8 cellular contexts compared by ENCODE assay signal in the genomic region with DNA sequence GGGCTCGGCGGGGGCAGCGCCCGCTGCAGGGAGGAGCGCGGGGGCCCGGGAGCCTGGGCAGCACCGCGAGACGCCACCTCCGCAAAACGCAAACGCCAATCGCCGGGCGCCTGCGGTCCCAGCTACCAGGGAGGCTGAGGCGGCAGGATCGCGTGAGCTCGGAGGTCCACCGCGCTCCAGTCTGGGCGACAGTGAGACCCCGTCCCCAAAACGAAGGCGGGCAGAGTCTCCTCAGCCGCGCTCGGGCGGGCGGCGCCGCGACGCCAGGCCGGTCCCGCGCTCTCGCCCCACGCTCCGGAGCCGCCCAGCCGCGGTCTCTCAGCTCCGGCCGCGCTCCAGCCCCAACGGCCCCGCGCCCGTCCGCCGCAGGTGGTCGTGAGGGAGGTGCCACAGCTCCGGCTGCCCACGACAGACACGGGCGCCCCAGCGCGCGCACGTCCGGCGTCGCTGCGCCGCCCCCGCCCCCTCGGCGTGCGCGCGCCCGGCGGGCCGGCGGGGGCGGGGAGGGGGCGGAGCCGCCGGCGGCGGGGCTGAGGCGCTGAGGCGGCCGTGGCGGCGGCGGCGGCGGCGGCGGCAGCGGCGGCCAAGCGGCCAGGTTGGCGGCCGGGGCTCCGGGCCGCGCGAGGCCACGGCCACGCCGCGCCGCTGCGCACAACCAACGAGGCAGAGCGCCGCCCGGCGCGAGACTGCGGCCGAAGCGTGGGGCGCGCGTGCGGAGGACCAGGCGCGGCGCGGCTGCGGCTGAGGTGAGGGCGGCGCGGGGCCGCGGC. TPM values are rescaled to one million over a fixed set of nuclear protein-coding genes. Genes with fewer than 3 reads are reported as not detected.
A peak's percentile ranks its signal among the peaks of the same experiment; 100 is the strongest.
DNase-seq lines count a peak whose midpoint lies in the region; ATAC-seq, FAIRE-seq and TF ChIP-seq lines count a peak whose summit lies in the region.

ADARB1 (plus strand) TSS at position 533 of the 770 bp plus-strand sequence. CDS start 97,077 bp downstream, outside the sequence.

- H3K4me1 ChIP-seq in endothelial cell of umbilical vein (ENCODE audit: control insufficient read depth, extremely low read depth, insufficient read depth, low read length) = peaks cover 16% of the 10 kb centered on the region

- H3K4me3 ChIP-seq in GM12864 (ENCODE audit: low read depth, low read length) (peak within 1 kb of the TSS; percentile 83), endothelial cell of umbilical vein (replicated peaks in 1 of 3; ENCODE audit: insufficient read depth in 1 of 3, low read depth in 1 of 3, low read length in 3 of 3) (peak within 1 kb of the TSS; percentile 68 to 81 (median 73))

- H3K36me3 Mint-ChIP-seq in mesothelial cell of epicardium = no peaks in the 10 kb centered on the region
- peaks cover 15% of the 10 kb centered on the region for H3K36me3 Mint-ChIP-seq in stimulated activated effector memory CD8-positive, alpha-beta T cell treated with anti-CD3 and anti-CD28 coated beads, Interleukin-12 subunit alpha, Interleukin-12 subunit beta, amount 100 ng/mL, for 72 hours

- TF ChIP-seq POLR2A in endothelial cell of umbilical vein (IDR thresholded peaks at IDR 0.05; ENCODE audit: low read depth, low read length) = peak; percentile 79

- no peaks in the 10 kb centered on the region for H3K9me3 ChIP-seq in endothelial cell of umbilical vein (replicated peaks; ENCODE audit: control insufficient read depth, insufficient read depth, low read length)

- TF ChIP-seq CTCF in GM12864 (IDR thresholded peaks at IDR 0.05; ENCODE audit: low read depth, low read length, missing control alignments) (no peak), endothelial cell of umbilical vein (IDR thresholded peaks at IDR 0.05; ENCODE audit: extremely low read depth in 1 of 2, insufficient read depth in 1 of 2, low read depth in 1 of 2, low read length in 2 of 2) (no peak), mesothelial cell of epicardium (IDR thresholded peaks at IDR 0.05; ENCODE audit: unreplicated experiment) (no peak)

- H3K79me2 ChIP-seq in endothelial cell of umbilical vein (ENCODE audit: control insufficient read depth, insufficient read depth, low read length) = peaks cover 32% of the 10 kb centered on the region

- H3K9me1 ChIP-seq in endothelial cell of umbilical vein (replicated peaks; ENCODE audit: control insufficient read depth, extremely low read depth, insufficient read depth, low read length) = no peaks in the 10 kb centered on the region

- peak within 1 kb of the TSS; percentile 75 for H3K27ac ChIP-seq in endothelial cell of umbilical vein (ENCODE audit: insufficient read depth, low read depth, low read length)

- no peak for DNase-seq in GM12864 (ENCODE audit: low read depth)
- DNase-seq in NCI-H69 (lab: John Stamatoyannopoulos, UW) = peak; percentile 97
- DNase-seq in activated T-cell treated with anti-CD3 and anti-CD28 coated beads for 1 hour (ENCODE audit: low read depth) = peak; percentile 58
- DNase-seq in endothelial cell of umbilical vein (ENCODE audit: low read depth, low spot score) = peak; percentile 29
- DNase-seq in mesothelial cell of epicardium (ENCODE audit: low spot score in 2 of 2, unreplicated experiment in 2 of 2) = peak; percentile 48 to 75
- DNase-seq in stimulated activated effector memory CD8-positive, alpha-beta T cell treated with anti-CD3 and anti-CD28 coated beads, Interleukin-12 subunit alpha, Interleukin-12 subunit beta, amount 100 ng/mL, for 72 hours (ENCODE audit: low spot score in 2 of 2) = peak; percentile 63 to 83

- no peaks in the 10 kb centered on the region for H3K9me3 Mint-ChIP-seq in mesothelial cell of epicardium
- no peaks in the 10 kb centered on the region for H3K9me3 Mint-ChIP-seq in stimulated activated effector memory CD8-positive, alpha-beta T cell treated with anti-CD3 and anti-CD28 coated beads, Interleukin-12 subunit alpha, Interleukin-12 subunit beta, amount 100 ng/mL, for 72 hours

- H4K20me1 ChIP-seq in endothelial cell of umbilical vein (replicated peaks; ENCODE audit: control insufficient read depth, extremely low read depth, insufficient read depth, low read length) = no peaks in the 10 kb centered on the region

- H3K36me3 ChIP-seq in endothelial cell of umbilical vein (ENCODE audit: control insufficient read depth in 2 of 2, extremely low read depth in 1 of 2, insufficient read depth in 2 of 2, low read length in 2 of 2) = no peaks in the 10 kb centered on the region

- peak within 1 kb of the TSS; percentile 89 for H3K9ac ChIP-seq in endothelial cell of umbilical vein (replicated peaks; ENCODE audit: extremely low read depth, insufficient read depth, low read length)

- H3K27me3 ChIP-seq in endothelial cell of umbilical vein (ENCODE audit: control insufficient read depth in 2 of 2, insufficient read depth in 2 of 2, low read length in 2 of 2) = no peaks in the 10 kb centered on the region

- BruUV-seq in endothelial cell of umbilical vein (replicated peaks; lab: Mats Ljungman, UMichigan) = no TSS peak

- ATAC-seq in HG02763 (IDR thresholded peaks at IDR 0.05; ENCODE audit: unreplicated experiment) = peak; percentile 71
- peak; percentile 67 for ATAC-seq in stimulated activated effector memory CD8-positive, alpha-beta T cell treated with anti-CD3 and anti-CD28 coated beads, Interleukin-12 subunit alpha, Interleukin-12 subunit beta, amount 100 ng/mL, for 72 hours
- ATAC-seq in HG02623 (IDR thresholded peaks at IDR 0.05; ENCODE audit: unreplicated experiment) = no peak

- intact Hi-C loops in endothelial cell of umbilical vein (cut with micrococcal nuclease) = loop anchor here (2.0 kb wide), 1 partner anchor 115 kb away; no protein-coding TSS in a partner anchor

- no peaks in the 10 kb centered on the region for H3K27me3 Mint-ChIP-seq in mesothelial cell of epicardium (ENCODE audit: low read depth)

- peak within 1 kb of the TSS; percentile 94 for H3K4me3 Mint-ChIP-seq in mesothelial cell of epicardium
- H3K4me3 Mint-ChIP-seq in stimulated activated effector memory CD8-positive, alpha-beta T cell treated with anti-CD3 and anti-CD28 coated beads, Interleukin-12 subunit alpha, Interleukin-12 subunit beta, amount 100 ng/mL, for 72 hours = peak within 1 kb of the TSS; percentile 83

- peak within 1 kb of the TSS; percentile 83 for H3K4me2 ChIP-seq in endothelial cell of umbilical vein (ENCODE audit: insufficient read depth, low read length)

- POLR2A ChIA-PET in endothelial cell of umbilical vein (lab: Charles Lee) = no interaction called here

- dilution Hi-C loops in endothelial cell of umbilical vein (cut with MboI; ENCODE audit: extremely low pct_ligation_motif_present, low sequenced_read_pairs) = no loop called here

- peaks cover 25% of the 10 kb centered on the region for H3K4me1 Mint-ChIP-seq in mesothelial cell of epicardium
- peaks cover 39% of the 10 kb centered on the region for H3K4me1 Mint-ChIP-seq in stimulated activated effector memory CD8-positive, alpha-beta T cell treated with anti-CD3 and anti-CD28 coated beads, Interleukin-12 subunit alpha, Interleukin-12 subunit beta, amount 100 ng/mL, for 72 hours

- CTCF ChIA-PET in endothelial cell of umbilical vein (lab: Charles Lee) = interaction anchor here (1.0 to 2.6 kb wide), 6 partner anchors 10 to 66 kb away, joined by 3 to 34 read pairs (median 6); no protein-coding TSS in a partner anchor

- H3K27ac Mint-ChIP-seq in mesothelial cell of epicardium = peak within 1 kb of the TSS; percentile 98
- H3K27ac Mint-ChIP-seq in stimulated activated effector memory CD8-positive, alpha-beta T cell treated with anti-CD3 and anti-CD28 coated beads, Interleukin-12 subunit alpha, Interleukin-12 subunit beta, amount 100 ng/mL, for 72 hours = peak within 1 kb of the TSS; percentile 90

- peak; percentile 18 for FAIRE-seq in endothelial cell of umbilical vein (lab: Jason Lieb, UNC)

- H2AFZ ChIP-seq in endothelial cell of umbilical vein (ENCODE audit: low read depth, low read length) = peak within 1 kb of the TSS; percentile 96

TF ChIP-seq in endothelial cell of umbilical vein, 7 proteins besides CTCF, POLR2A, EP300 and RAD21:
- TF ChIP-seq, protein P1, sequence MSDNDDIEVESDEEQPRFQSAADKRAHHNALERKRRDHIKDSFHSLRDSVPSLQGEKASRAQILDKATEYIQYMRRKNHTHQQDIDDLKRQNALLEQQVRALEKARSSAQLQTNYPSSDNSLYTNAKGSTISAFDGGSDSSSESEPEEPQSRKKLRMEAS (IDR thresholded peaks at IDR 0.05; ENCODE audit: insufficient read depth, insufficient read length) = no peak
- TF ChIP-seq POLR2AphosphoS5 (IDR thresholded peaks at IDR 0.05; ENCODE audit: insufficient read depth, low read depth, low read length) = peak; percentile 81
- TF ChIP-seq MYC (IDR thresholded peaks at IDR 0.05; ENCODE audit: low read depth, low read length) = no peak
- no peak for TF ChIP-seq JUN (IDR thresholded peaks at IDR 0.05; ENCODE audit: borderline replicate concordance, insufficient read depth, insufficient read length, low read depth)

RNA-seq across cellular contexts. Expression of gene ADARB1, which starts in this region (rescaled TPM):
- total RNA-seq in endothelial cell of umbilical vein (54.3 and 55.5 TPM in 2 replicates), mesothelial cell of epicardium (22.7 to 27.9 TPM (median 26.5 TPM) in 3 replicates)
- polyA plus RNA-seq in endothelial cell of umbilical vein = 17.8 and 32.5 TPM in 2 replicates
- polyA plus RNA-seq in endothelial cell of umbilical vein (2011; cell fraction: cytosol; rRNA removed) = 17.4 and 18.8 TPM in 2 replicates
- 88.3 and 92.8 TPM in 2 replicates for polyA plus RNA-seq in endothelial cell of umbilical vein (2011; cell fraction: nucleus; rRNA removed)
- polyA plus RNA-seq in endothelial cell of umbilical vein (2012) = 29.3 and 33.4 TPM in 2 replicates
- polyA minus RNA-seq in endothelial cell of umbilical vein = 41.5 and 43.3 TPM in 2 replicates
- polyA minus RNA-seq in endothelial cell of umbilical vein (2011; cell fraction: cytosol; rRNA and poly(A)+ RNA removed) = 54.5 TPM
- polyA minus RNA-seq in endothelial cell of umbilical vein (2011; cell fraction: nucleus; rRNA and poly(A)+ RNA removed) = 48.7 and 51.7 TPM in 2 replicates
